32 cellular contexts compared by ENCODE assay signal in the genomic region with DNA sequence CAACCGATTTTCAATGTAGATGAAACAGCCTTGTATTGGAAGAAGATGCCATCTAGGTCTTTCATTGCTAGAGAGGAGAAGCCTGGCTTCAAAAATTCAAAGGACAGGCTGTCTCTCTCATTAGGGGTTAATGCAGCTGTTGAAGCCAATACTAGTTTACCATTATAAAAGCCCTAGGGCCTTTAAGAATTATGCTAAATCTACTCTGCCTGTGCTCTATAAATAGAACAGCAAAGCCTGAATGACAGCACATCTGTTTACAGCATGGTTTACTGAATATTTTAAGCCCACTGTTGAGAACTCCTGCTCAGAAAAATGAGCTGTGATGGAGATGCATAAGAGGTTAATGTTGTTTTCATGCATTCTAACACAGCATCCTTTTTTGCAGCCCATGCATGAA.
"Had no signal": no experiment of that assay in that cellular context is flagged by ENCODE, and none has a peak within 500 bp of the region (broad histone marks: within the 10 kb centered on the region; RNA-seq: fewer than 3 reads in every experiment).

No MANE protein-coding gene starts in this region.

- H3K27me3 ChIP-seq: adrenal gland, ascending aorta, body of pancreas, brain microvascular endothelial cell, breast epithelium, cardiac muscle cell had no signal

- H3K4me3 ChIP-seq: adrenal gland, ascending aorta, body of pancreas, breast epithelium, cardiac muscle cell had no signal

- H3K36me3 ChIP-seq: adrenal gland, ascending aorta, brain microvascular endothelial cell, breast epithelium, cardiac muscle cell had no signal

- H3K4me1 ChIP-seq: adrenal gland, ascending aorta, body of pancreas, breast epithelium had no signal

- DNase-seq: activated effector memory CD4-positive, alpha-beta T cell treated with anti-CD3 and anti-CD28 coated beads, Interleukin-2, amount 50 U/mL, for 16 hours; activated effector memory CD4-positive, alpha-beta T cell treated with Interleukin-2 at 50 U/mL for 16 hours; activated gamma-delta T cell; activated gamma-delta T cell treated with Interleukin-2 at 50 U/mL for 16 hours; activated naive CD4-positive, alpha-beta T cell; activated naive CD4-positive, alpha-beta T cell treated with anti-CD3 and anti-CD28 coated beads for 36 hours; activated naive CD4-positive, alpha-beta T cell treated with anti-CD3 and anti-CD28 coated beads, Interleukin-2, amount 10 ng/mL, durations not matched to agents 7 days and 5 days; activated naive CD4-positive, alpha-beta T cell treated with anti-CD3 and anti-CD28 coated beads, Interleukin-2, amount 50 U/mL, for 16 hours; activated naive CD4-positive, alpha-beta T cell treated with Interleukin-2 at 50 U/mL for 16 hours; activated naive CD8-positive, alpha-beta T cell treated with anti-CD3 and anti-CD28 coated beads for 36 hours; activated naive CD8-positive, alpha-beta T cell treated with anti-CD3 and anti-CD28 coated beads, Interleukin-2, amount 10 ng/mL, durations not matched to agents 7 days and 5 days; activated naive CD8-positive, alpha-beta T cell treated with anti-CD3 and anti-CD28 coated beads, Interleukin-2, amount 50 U/mL, for 24 hours; activated T-cell treated with anti-CD3 and anti-CD28 coated beads, Interleukin-2, amount 50 U/mL, for 1 hour; activated T-cell treated with anti-CD3 and anti-CD28 coated beads, Interleukin-2, amount 50 U/mL, for 24 hours; activated T-cell treated with anti-CD3 and anti-CD28 coated beads, Interleukin-2, amount 50 U/mL, for 4 hours; activated T-cell treated with anti-CD3 and anti-CD28 coated beads, Interleukin-2, amount 50 U/mL, for 48 hours; activated T-cell treated with anti-CD3 and anti-CD28 coated beads, Interleukin-2, amount 50 U/mL, for 72 hours; adrenal gland; amniotic stem cell; amygdala; anterior cingulate cortex; aorta; body of pancreas; brain microvascular endothelial cell; caudate nucleus; central memory CD4-positive, alpha-beta T cell; cerebellar nuclear complex had no signal

- H3K27ac ChIP-seq: adrenal gland, ascending aorta, body of pancreas, brain microvascular endothelial cell, breast epithelium, cardiac muscle cell had no signal

- FAIRE-seq: astrocyte, bronchial epithelial cell had no signal
